In the genomic region with DNA sequence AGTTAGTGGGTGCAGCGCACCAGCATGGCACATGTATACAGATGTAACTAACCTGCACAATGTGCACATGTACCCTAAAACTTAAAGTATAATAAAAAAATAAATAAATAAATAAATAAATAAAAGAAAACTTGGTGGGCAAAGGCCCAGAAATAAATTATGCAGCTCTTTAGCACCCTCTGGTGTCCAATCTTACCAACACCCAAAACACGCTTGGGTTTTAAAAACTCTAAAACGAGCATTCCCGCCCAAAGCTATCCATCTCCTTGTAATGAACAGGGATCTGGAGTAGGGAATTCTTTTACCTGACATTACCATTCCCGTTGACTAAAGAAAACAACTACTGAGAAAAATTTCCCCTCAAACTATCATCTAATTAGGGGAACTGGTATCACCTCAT, we compare ENCODE assay signal across 10 cellular contexts.
DNase-seq lines count a peak whose midpoint lies in the region; ATAC-seq, FAIRE-seq and TF ChIP-seq lines count a peak whose summit lies in the region.
"Had no signal": no experiment of that assay in that cellular context is flagged by ENCODE, and none has a peak within 500 bp of the region (broad histone marks: within the 10 kb centered on the region; RNA-seq: fewer than 3 reads in every experiment).

No MANE protein-coding gene starts in this region.

- no peak overlapping the region for H2AFZ ChIP-seq in astrocyte (ENCODE audit: low read depth, low read length)
- H2AFZ ChIP-seq in HepG2 (ENCODE audit: low read length) = no peak overlapping the region

- H3K27me3 Mint-ChIP-seq in astrocyte (ENCODE audit: low read depth, unreplicated experiment) = no peaks in the 10 kb centered on the region
- H3K27me3 Mint-ChIP-seq: central memory CD8-positive, alpha-beta T cell had no signal

- no peak for FAIRE-seq in astrocyte (lab: Jason Lieb, UNC)
- no peak for FAIRE-seq in HepG2 (lab: Jason Lieb, UNC)

- H3K4me3 ChIP-seq in astrocyte (ENCODE audit: insufficient read depth, low read depth, low read length) (no peak overlapping the region), HepG2 (replicated peaks in 1 of 3; ENCODE audit: insufficient read depth in 1 of 3, low read depth in 2 of 3, low read length in 3 of 3) (no peak overlapping the region)
- H3K4me3 ChIP-seq: skin epidermis had no signal

- no peaks in the 10 kb centered on the region for H3K9me3 Mint-ChIP-seq in astrocyte (ENCODE audit: unreplicated experiment)

- in situ Hi-C loops in HepG2 (cut with HindIII; ENCODE audit: extremely low pct_ligation_motif_present, low pct_unique_long_range_greater_than_20kb) = no loop called here

- H3K36me3 Mint-ChIP-seq in astrocyte (ENCODE audit: low read depth, unreplicated experiment) = no peaks in the 10 kb centered on the region

- H3K9ac ChIP-seq in astrocyte (ENCODE audit: low read length) = no peak overlapping the region
- H3K9ac ChIP-seq in HepG2 (ENCODE audit: insufficient read depth, low read depth, low read length) = no peak overlapping the region

- no peaks in the 10 kb centered on the region for H3K79me2 ChIP-seq in astrocyte (ENCODE audit: insufficient read depth, low read length)
- H3K79me2 ChIP-seq in HepG2 (ENCODE audit: insufficient read depth, low read length) = no peaks in the 10 kb centered on the region

- TF ChIP-seq RAD21 in HepG2 (CRISPR knock-in tag; IDR thresholded peaks at IDR 0.05) = no peak; the same call in 1 of the 2 replicates

- H3K4me2 ChIP-seq in astrocyte (ENCODE audit: low read length) = no peak overlapping the region
- H3K4me2 ChIP-seq in HepG2 (ENCODE audit: low read depth, low read length) = no peak overlapping the region

- no peaks in the 10 kb centered on the region for H3K27me3 ChIP-seq in astrocyte (ENCODE audit: insufficient read depth, low read length)
- H3K27me3 ChIP-seq in HepG2 (ENCODE audit: control insufficient read depth in 1 of 2, insufficient read depth in 2 of 2, low read length in 2 of 2) = no peaks in the 10 kb centered on the region

- TF ChIP-seq EP300 in HepG2 (IDR thresholded peaks at IDR 0.05; ENCODE audit: low read depth in 2 of 2, low read length in 2 of 2) = no peak
- TF ChIP-seq EP300 in HepG2 (CRISPR knock-in tag; IDR thresholded peaks at IDR 0.05; ENCODE audit: borderline replicate concordance) = no peak

- H4K20me1 ChIP-seq in astrocyte (ENCODE audit: insufficient read depth, low read length) (no peaks in the 10 kb centered on the region), HepG2 (ENCODE audit: insufficient read depth, low read length) (no peaks in the 10 kb centered on the region)

- CTCF ChIA-PET in HEK293T (lab: Yijun Ruan, JAX) = interaction anchor here (0.6 kb wide), 1 partner anchor 157 kb away, joined by 3 read pairs; no protein-coding TSS in a partner anchor
- CTCF ChIA-PET in HepG2 (lab: Yijun Ruan, JAX; ENCODE audit: low intra/inter-chr PET ratio, low total read pairs) = interaction anchor here (1.2 kb wide), 1 partner anchor 1793 kb away, joined by 4 read pairs; no protein-coding TSS in a partner anchor

- TF ChIP-seq POLR2A in HepG2 (IDR thresholded peaks at IDR 0.05; ENCODE audit: insufficient read depth in 1 of 2, low read depth in 2 of 2, low read length in 2 of 2) = no peak

- peak; percentile 22 for TF ChIP-seq CTCF in astrocyte (IDR thresholded peaks at IDR 0.05; ENCODE audit: insufficient read depth, low read depth, low read length)
- TF ChIP-seq CTCF in HepG2 (CRISPR knock-in tag; IDR thresholded peaks at IDR 0.05) = peak; percentile 40

- DNase-seq in COR-L47 (lab: John Stamatoyannopoulos, UW) (peak; percentile 45), HEK293T (ENCODE audit: extremely low spot score) (peak; percentile 56), astrocyte (ENCODE audit: low read depth) (no peak), HepG2 (ENCODE audit: low spot score) (peak; percentile 10), superior temporal gyrus (ENCODE audit: extremely low spot score) (no peak)
- DNase-seq in stimulated activated CD4-positive, alpha-beta T cell treated with anti-CD3 and anti-CD28 coated beads, Interleukin-1b, Interleukin-23, amount 100 ng/mL, for 48 hours = no peak

- ATAC-seq in HepG2 = no peak
- no peak for ATAC-seq in HG03175 (IDR thresholded peaks at IDR 0.05; ENCODE audit: unreplicated experiment)
- no peak for ATAC-seq in HG03095 (IDR thresholded peaks at IDR 0.05; ENCODE audit: unreplicated experiment)

- H3K4me1 Mint-ChIP-seq in astrocyte (ENCODE audit: low read depth, unreplicated experiment) = no peaks in the 10 kb centered on the region
- H3K4me1 Mint-ChIP-seq: central memory CD8-positive, alpha-beta T cell had no signal

- no peaks in the 10 kb centered on the region for H3K4me1 ChIP-seq in astrocyte (ENCODE audit: insufficient read depth, low read length)
- no peaks in the 10 kb centered on the region for H3K4me1 ChIP-seq in HepG2 (ENCODE audit: insufficient read depth, low read length)

- POLR2A ChIA-PET in HEK293T (lab: Yijun Ruan, JAX) = no interaction called here
- POLR2A ChIA-PET in HepG2 (lab: Yijun Ruan, JAX) = no interaction called here

- H3K27ac ChIP-seq in astrocyte (ENCODE audit: low read depth, low read length) = no peak overlapping the region
- H3K27ac ChIP-seq in HepG2 (ENCODE audit: extremely low read length, insufficient read depth, low read length) = no peak overlapping the region
- H3K27ac ChIP-seq: skin epidermis had no signal

- no TSS peak for BruUV-seq in HepG2 (replicated peaks; lab: Mats Ljungman, UMichigan)

- WGBS in HepG2 (ENCODE audit: low lambda C conversion rate) = 89% methylated on average over 5 of the region's 5 CpGs

- H3K36me3 ChIP-seq in astrocyte (ENCODE audit: insufficient read depth, low read length) = no peaks in the 10 kb centered on the region
- H3K36me3 ChIP-seq in HepG2 (replicated peaks in 1 of 2; ENCODE audit: control insufficient read depth in 1 of 2, insufficient read depth in 2 of 2, low read length in 2 of 2) = no peaks in the 10 kb centered on the region

- H3K9me3 ChIP-seq in astrocyte (ENCODE audit: insufficient read depth, low read depth, low read length) (no peaks in the 10 kb centered on the region), HepG2 (ENCODE audit: low read length) (no peaks in the 10 kb centered on the region)

- no peak overlapping the region for H3K27ac Mint-ChIP-seq in astrocyte (ENCODE audit: unreplicated experiment)

- intact Hi-C loops in HepG2 (cut with micrococcal nuclease; ENCODE audit: unreplicated experiment) = loop anchor here (5.0 to 10.0 kb wide), 2 partner anchors 687 to 1024 kb away; no protein-coding TSS in a partner anchor

- no peak overlapping the region for H3K4me3 Mint-ChIP-seq in astrocyte (ENCODE audit: unreplicated experiment)
- H3K4me3 Mint-ChIP-seq: central memory CD8-positive, alpha-beta T cell had no signal

TF ChIP-seq in HEK293T, 16 proteins besides CTCF, POLR2A, EP300 and RAD21:
- no peak for TF ChIP-seq FOXK2 (IDR thresholded peaks at IDR 0.05)
- TF ChIP-seq FOXM1 (IDR thresholded peaks at IDR 0.05; ENCODE audit: borderline replicate concordance) = no peak
- TF ChIP-seq ARNT (IDR thresholded peaks at IDR 0.05) = no peak
- no peak for TF ChIP-seq L3MBTL2 (conservative IDR thresholded peaks at IDR 0.05)

TF ChIP-seq in HepG2, 621 proteins besides CTCF, POLR2A, EP300 and RAD21:
- TF ChIP-seq SMC3 (IDR thresholded peaks at IDR 0.05; ENCODE audit: low read length) (peak; percentile 66; the same call in 1 of the 2 replicates), ZNF552 (CRISPR knock-in tag; IDR thresholded peaks at IDR 0.05; ENCODE audit: borderline replicate concordance) (no peak), STAG1 (CRISPR knock-in tag; IDR thresholded peaks at IDR 0.05) (peak; percentile 64), KLF15 (CRISPR knock-in tag; IDR thresholded peaks at IDR 0.05; ENCODE audit: borderline replicate concordance) (no peak)
- TF ChIP-seq, protein P1, sequence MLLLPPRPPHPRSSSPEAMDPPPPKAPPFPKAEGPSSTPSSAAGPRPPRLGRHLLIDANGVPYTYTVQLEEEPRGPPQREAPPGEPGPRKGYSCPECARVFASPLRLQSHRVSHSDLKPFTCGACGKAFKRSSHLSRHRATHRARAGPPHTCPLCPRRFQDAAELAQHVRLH (CRISPR knock-in tag; IDR thresholded peaks at IDR 0.05; ENCODE audit: borderline replicate concordance, low read depth) = no peak

Comparison
In these comparisons a context has a peak if more than half of its experiments do, and no peak if none do; other contexts are left out.
1. DNase-seq: peak in COR-L47 (single experiment), HEK293T (single experiment) and HepG2 (single experiment); none in astrocyte (single experiment), superior temporal gyrus (single experiment) and stimulated activated CD4-positive, alpha-beta T cell treated with anti-CD3 and anti-CD28 coated beads, Interleukin-1b, Interleukin-23, amount 100 ng/mL, for 48 hours (single experiment).